Comparison of ENCODE assay signal across 28 cellular contexts in the genomic region with DNA sequence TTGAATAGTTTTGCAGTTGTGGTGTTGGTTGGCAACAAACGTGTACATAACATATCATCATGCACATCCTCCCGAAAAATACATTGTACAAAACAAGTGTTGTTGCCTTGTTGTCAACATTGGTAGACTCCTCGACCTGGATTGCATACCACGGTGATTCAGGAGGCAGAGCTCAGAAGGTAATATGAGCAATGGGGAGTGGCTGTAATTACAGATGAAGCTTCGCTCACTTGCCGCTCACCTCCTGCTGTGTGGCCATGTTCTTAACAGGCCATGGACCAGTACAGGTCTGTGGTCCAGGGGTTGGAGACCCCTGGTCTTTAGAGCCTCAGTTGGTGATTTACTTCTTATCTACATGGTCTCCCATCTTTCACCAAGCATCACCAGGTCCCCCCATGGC.
"Had no signal": no experiment of that assay in that cellular context is flagged by ENCODE, and none has a peak within 500 bp of the region (broad histone marks: within the 10 kb centered on the region; RNA-seq: fewer than 3 reads in every experiment).

No MANE protein-coding gene starts in this region.

- H3K36me3 Mint-ChIP-seq: stimulated activated effector memory CD8-positive, alpha-beta T cell treated with anti-CD3 and anti-CD28 coated beads, Interleukin-12 subunit alpha, Interleukin-12 subunit beta, amount 100 ng/mL, for 72 hours; stimulated activated memory B cell treated with anti-CD40 and anti-IgM and Interleukin-4, amounts not matched to agents 10 μg/mL and 1 μg/mL and 100 μg/mL, for 72 hours; stimulated activated naive B cell treated with anti-CD40 and anti-IgM and Interleukin-4, amounts not matched to agents 10 μg/mL and 1 μg/mL and 100 μg/mL, for 72 hours; type B pancreatic cell had no signal

- H3K4me3 Mint-ChIP-seq: stimulated activated effector memory CD8-positive, alpha-beta T cell treated with anti-CD3 and anti-CD28 coated beads, Interleukin-12 subunit alpha, Interleukin-12 subunit beta, amount 100 ng/mL, for 72 hours; stimulated activated memory B cell treated with anti-CD40 and anti-IgM and Interleukin-4, amounts not matched to agents 10 μg/mL and 1 μg/mL and 100 μg/mL, for 72 hours; stimulated activated naive B cell treated with anti-CD40 and anti-IgM and Interleukin-4, amounts not matched to agents 10 μg/mL and 1 μg/mL and 100 μg/mL, for 72 hours; stimulated activated naive CD8-positive, alpha-beta T cell treated with anti-CD3 and anti-CD28 coated beads, Interleukin-15, amount 100 ng/mL, for 72 hours; stimulated activated naive CD8-positive, alpha-beta T cell treated with anti-CD3 and anti-CD28 coated beads, Interleukin-15, Interleukin-2, amounts not matched to agents 100 ng/mL and 50 ng/mL, for 24 hours; type B pancreatic cell had no signal

- H3K9me3 Mint-ChIP-seq: type B pancreatic cell had no signal

- H3K4me3 ChIP-seq: stomach, suprapubic skin, testis, thoracic aorta, thyroid gland, tibial artery, tibial nerve, transverse colon, upper lobe of left lung, upper lobe of right lung, uterus, vagina had no signal

- ATAC-seq: stimulated activated effector memory CD8-positive, alpha-beta T cell treated with anti-CD3 and anti-CD28 coated beads, Interleukin-12 subunit alpha, Interleukin-12 subunit beta, amount 100 ng/mL, for 72 hours; stimulated activated memory B cell treated with anti-CD40 and anti-IgM and Interleukin-4, amounts not matched to agents 10 μg/mL and 1 μg/mL and 100 μg/mL, for 72 hours; stimulated activated naive B cell treated with anti-CD40 and anti-IgM and Interleukin-4, amounts not matched to agents 10 μg/mL and 1 μg/mL and 100 μg/mL, for 72 hours; stimulated activated naive CD8-positive, alpha-beta T cell treated with anti-CD3 and anti-CD28 coated beads, Interleukin-15, amount 100 ng/mL, for 72 hours; stimulated activated naive CD8-positive, alpha-beta T cell treated with anti-CD3 and anti-CD28 coated beads, Interleukin-15, Interleukin-2, amounts not matched to agents 100 U/mL and 50 U/mL, for 24 hours; upper lobe of right lung had no signal

- DNase-seq: stimulated activated CD4-positive, alpha-beta T cell treated with anti-CD3 and anti-CD28 coated beads, Interleukin-2, amount 100 ng/mL, for 48 hours; stimulated activated CD4-positive, alpha-beta T cell treated with anti-CD3 and anti-CD28 coated beads, Interleukin-4, amount 100 ng/mL, for 1 hour; stimulated activated CD4-positive, alpha-beta T cell treated with anti-CD3 and anti-CD28 coated beads, Interleukin-4, amount 100 ng/mL, for 24 hours; stimulated activated CD4-positive, alpha-beta T cell treated with anti-CD3 and anti-CD28 coated beads, Interleukin-4, amount 100 ng/mL, for 4 hours; stimulated activated CD8-positive, alpha-beta memory T cell treated with anti-CD3 and anti-CD28 coated beads, Interleukin-4, amount 100 ng/mL, for 48 hours; stimulated activated naive B cell treated with anti-CD40 and anti-IgM and Interleukin-4, amounts not matched to agents 10 μg/mL and 1 μg/mL and 100 μg/mL, for 72 hours; stimulated activated naive CD4-positive, alpha-beta T cell; stimulated activated naive CD4-positive, alpha-beta T cell treated with Interleukin-2 at 50 U/mL for 16 hours; stimulated activated naive CD8-positive, alpha-beta T cell treated with anti-CD3 and anti-CD28 coated beads, Interleukin-15, amount 100 ng/mL, for 72 hours; stimulated activated naive CD8-positive, alpha-beta T cell treated with anti-CD3 and anti-CD28 coated beads, Interleukin-15, Interleukin-2, amounts not matched to agents 100 U/mL and 50 U/mL, for 24 hours; stomach; substantia nigra; testis; thyroid gland; tibial artery; transverse colon; trophoblast cell; upper lobe of left lung; upper lobe of right lung; uterus had no signal

- H3K27ac Mint-ChIP-seq: stimulated activated effector memory CD8-positive, alpha-beta T cell treated with anti-CD3 and anti-CD28 coated beads, Interleukin-12 subunit alpha, Interleukin-12 subunit beta, amount 100 ng/mL, for 72 hours; stimulated activated memory B cell treated with anti-CD40 and anti-IgM and Interleukin-4, amounts not matched to agents 10 μg/mL and 1 μg/mL and 100 μg/mL, for 72 hours; stimulated activated naive B cell treated with anti-CD40 and anti-IgM and Interleukin-4, amounts not matched to agents 10 μg/mL and 1 μg/mL and 100 μg/mL, for 72 hours; stimulated activated naive CD8-positive, alpha-beta T cell treated with anti-CD3 and anti-CD28 coated beads, Interleukin-15, amount 100 ng/mL, for 72 hours; stimulated activated naive CD8-positive, alpha-beta T cell treated with anti-CD3 and anti-CD28 coated beads, Interleukin-15, Interleukin-2, amounts not matched to agents 100 ng/mL and 50 ng/mL, for 24 hours; type B pancreatic cell had no signal

- H3K27ac ChIP-seq: stomach, suprapubic skin, testis, thoracic aorta, thyroid gland, tibial artery, tibial nerve, transverse colon, upper lobe of left lung, upper lobe of right lung, uterus, vagina had no signal

- H3K27me3 Mint-ChIP-seq: stimulated activated memory B cell treated with anti-CD40 and anti-IgM and Interleukin-4, amounts not matched to agents 10 μg/mL and 1 μg/mL and 100 μg/mL, for 72 hours; stimulated activated naive B cell treated with anti-CD40 and anti-IgM and Interleukin-4, amounts not matched to agents 10 μg/mL and 1 μg/mL and 100 μg/mL, for 72 hours; stimulated activated naive CD8-positive, alpha-beta T cell treated with anti-CD3 and anti-CD28 coated beads, Interleukin-15, amount 100 ng/mL, for 72 hours; stimulated activated naive CD8-positive, alpha-beta T cell treated with anti-CD3 and anti-CD28 coated beads, Interleukin-15, Interleukin-2, amounts not matched to agents 100 ng/mL and 50 ng/mL, for 24 hours; type B pancreatic cell had no signal

- H3K36me3 ChIP-seq: stomach, suprapubic skin, thoracic aorta, thyroid gland, tibial artery, tibial nerve, transverse colon, upper lobe of left lung, upper lobe of right lung, uterus, vagina had no signal

- H3K9me3 ChIP-seq: stomach, suprapubic skin, testis, thyroid gland, tibial artery, tibial nerve, transverse colon, upper lobe of left lung, upper lobe of right lung, uterus, vagina had no signal

- H3K4me1 Mint-ChIP-seq: stimulated activated effector memory CD8-positive, alpha-beta T cell treated with anti-CD3 and anti-CD28 coated beads, Interleukin-12 subunit alpha, Interleukin-12 subunit beta, amount 100 ng/mL, for 72 hours; stimulated activated memory B cell treated with anti-CD40 and anti-IgM and Interleukin-4, amounts not matched to agents 10 μg/mL and 1 μg/mL and 100 μg/mL, for 72 hours; stimulated activated naive B cell treated with anti-CD40 and anti-IgM and Interleukin-4, amounts not matched to agents 10 μg/mL and 1 μg/mL and 100 μg/mL, for 72 hours; stimulated activated naive CD8-positive, alpha-beta T cell treated with anti-CD3 and anti-CD28 coated beads, Interleukin-15, amount 100 ng/mL, for 72 hours had no signal

- H3K4me1 ChIP-seq: stomach, suprapubic skin, thyroid gland, tibial artery, tibial nerve, transverse colon, upper lobe of left lung, upper lobe of right lung, uterus, vagina had no signal
